ENCODE assay signal across 1 cellular context in genomic region chr1:39261712-39262221, GRCh38.
TF ChIP-seq lines count a peak whose summit lies in the region.

No MANE protein-coding gene starts in this region.

TF ChIP-seq in SK-N-SH, 30 proteins besides CTCF, POLR2A, EP300 and RAD21 (continued from another document):
- TF ChIP-seq USF2 (IDR thresholded peaks at IDR 0.05; ENCODE audit: borderline replicate concordance, low read depth, low read length) (no peak), IRF3 (IDR thresholded peaks at IDR 0.05; ENCODE audit: low read depth, low read length) (no peak), USF1 (IDR thresholded peaks at IDR 0.05; ENCODE audit: borderline replicate concordance, low read depth) (no peak), SIN3A (IDR thresholded peaks at IDR 0.05; ENCODE audit: borderline replicate concordance, low read depth, low read length) (no peak), GATA2 (CRISPR knock-in tag; IDR thresholded peaks at IDR 0.05) (no peak), RFX5 (IDR thresholded peaks at IDR 0.05; ENCODE audit: low read length) (no peak), MAX (IDR thresholded peaks at IDR 0.05; ENCODE audit: low read depth) (no peak), PBX3 (IDR thresholded peaks at IDR 0.05) (peak; percentile 35; the same call in 1 of the 2 replicates), FOXJ3 (CRISPR knock-in tag; IDR thresholded peaks at IDR 0.05) (no peak), FOSL2 (IDR thresholded peaks at IDR 0.05; ENCODE audit: borderline replicate concordance, low read depth) (no peak), MXI1 (IDR thresholded peaks at IDR 0.05; ENCODE audit: low read depth, low read length) (no peak)
